1 cellular context compared by ENCODE assay signal in genomic region chr4:47749858-47750257, GRCh38.
A peak's percentile ranks its signal among the peaks of the same experiment; 100 is the strongest.
TF ChIP-seq lines count a peak whose summit lies in the region.

No MANE protein-coding gene starts in this region.

TF ChIP-seq in HepG2, 621 proteins besides CTCF, POLR2A, EP300 and RAD21 (continued from another document and continues in another):
- no peak for TF ChIP-seq CEBPZ (IDR thresholded peaks at IDR 0.05; ENCODE audit: low read length)
- no peak for TF ChIP-seq ZNF205 (CRISPR knock-in tag; IDR thresholded peaks at IDR 0.05)
- 0 out of 2 replicates have a peak, but pooled peaks have one; percentile 46 for TF ChIP-seq ZBTB34 (CRISPR knock-in tag; IDR thresholded peaks at IDR 0.05)
- TF ChIP-seq ZNF761 (CRISPR knock-in tag; conservative IDR thresholded peaks at IDR 0.05): no peak
- no peak for TF ChIP-seq ZNF772 (CRISPR knock-in tag; IDR thresholded peaks at IDR 0.05)
- TF ChIP-seq POLR2AphosphoS5 (IDR thresholded peaks at IDR 0.05; ENCODE audit: low read depth, low read length): no peak
- no peak for TF ChIP-seq CENPT (CRISPR knock-in tag; IDR thresholded peaks at IDR 0.05; ENCODE audit: low read depth)
- peak; percentile 57; the same call in 1 of the 2 replicates for TF ChIP-seq SIX4 (CRISPR knock-in tag; IDR thresholded peaks at IDR 0.05)
- no peak for TF ChIP-seq ZNF704 (CRISPR knock-in tag; IDR thresholded peaks at IDR 0.05; ENCODE audit: borderline replicate concordance)
- no peak for TF ChIP-seq ZNF75D (CRISPR knock-in tag; IDR thresholded peaks at IDR 0.05; ENCODE audit: borderline replicate concordance)
- TF ChIP-seq AKNA (CRISPR knock-in tag; IDR thresholded peaks at IDR 0.05; ENCODE audit: borderline replicate concordance): no peak
- TF ChIP-seq GABPB1 (CRISPR knock-in tag; IDR thresholded peaks at IDR 0.05): no peak
- TF ChIP-seq RNF219 (CRISPR knock-in tag; IDR thresholded peaks at IDR 0.05): no peak
- TF ChIP-seq ZNF615 (CRISPR knock-in tag; IDR thresholded peaks at IDR 0.05; ENCODE audit: borderline replicate concordance): no peak
- TF ChIP-seq ZNF605 (CRISPR knock-in tag; IDR thresholded peaks at IDR 0.05): no peak
- peak; percentile 84 for TF ChIP-seq GATAD2A (CRISPR knock-in tag; IDR thresholded peaks at IDR 0.05)
- no peak for TF ChIP-seq ZMAT3 (CRISPR knock-in tag; conservative IDR thresholded peaks at IDR 0.05)
- no peak for TF ChIP-seq SP4 (CRISPR knock-in tag; IDR thresholded peaks at IDR 0.05)
- no peak for TF ChIP-seq GLMP (CRISPR knock-in tag; IDR thresholded peaks at IDR 0.05; ENCODE audit: borderline replicate concordance)
- no peak for TF ChIP-seq ZFP36L2 (CRISPR knock-in tag; IDR thresholded peaks at IDR 0.05)
- 0 out of 2 replicates have a peak, but pooled peaks have one; percentile 28 for TF ChIP-seq HDAC2 (CRISPR knock-in tag; IDR thresholded peaks at IDR 0.05)
- no peak for TF ChIP-seq ZNF280D (CRISPR knock-in tag; IDR thresholded peaks at IDR 0.05)
- peak; percentile 68 for TF ChIP-seq BCL6 (CRISPR knock-in tag; IDR thresholded peaks at IDR 0.05)
- TF ChIP-seq LBX2 (CRISPR knock-in tag; IDR thresholded peaks at IDR 0.05; ENCODE audit: borderline replicate concordance): no peak
- TF ChIP-seq ZNF570 (CRISPR knock-in tag; IDR thresholded peaks at IDR 0.05; ENCODE audit: borderline replicate concordance): no peak
- no peak for TF ChIP-seq ZNF275 (CRISPR knock-in tag; IDR thresholded peaks at IDR 0.05; ENCODE audit: borderline replicate concordance)
- TF ChIP-seq ZSCAN21 (CRISPR knock-in tag; IDR thresholded peaks at IDR 0.05; ENCODE audit: borderline replicate concordance): no peak
- no peak for TF ChIP-seq YEATS4 (CRISPR knock-in tag; IDR thresholded peaks at IDR 0.05; ENCODE audit: borderline replicate concordance)
- no peak for TF ChIP-seq ZNF674 (CRISPR knock-in tag; IDR thresholded peaks at IDR 0.05; ENCODE audit: low read depth)
- TF ChIP-seq CSRNP1 (CRISPR knock-in tag; IDR thresholded peaks at IDR 0.05): no peak
- no peak for TF ChIP-seq BCLAF1 (IDR thresholded peaks at IDR 0.05)
